8 cellular contexts compared by ENCODE assay signal in the genomic region with DNA sequence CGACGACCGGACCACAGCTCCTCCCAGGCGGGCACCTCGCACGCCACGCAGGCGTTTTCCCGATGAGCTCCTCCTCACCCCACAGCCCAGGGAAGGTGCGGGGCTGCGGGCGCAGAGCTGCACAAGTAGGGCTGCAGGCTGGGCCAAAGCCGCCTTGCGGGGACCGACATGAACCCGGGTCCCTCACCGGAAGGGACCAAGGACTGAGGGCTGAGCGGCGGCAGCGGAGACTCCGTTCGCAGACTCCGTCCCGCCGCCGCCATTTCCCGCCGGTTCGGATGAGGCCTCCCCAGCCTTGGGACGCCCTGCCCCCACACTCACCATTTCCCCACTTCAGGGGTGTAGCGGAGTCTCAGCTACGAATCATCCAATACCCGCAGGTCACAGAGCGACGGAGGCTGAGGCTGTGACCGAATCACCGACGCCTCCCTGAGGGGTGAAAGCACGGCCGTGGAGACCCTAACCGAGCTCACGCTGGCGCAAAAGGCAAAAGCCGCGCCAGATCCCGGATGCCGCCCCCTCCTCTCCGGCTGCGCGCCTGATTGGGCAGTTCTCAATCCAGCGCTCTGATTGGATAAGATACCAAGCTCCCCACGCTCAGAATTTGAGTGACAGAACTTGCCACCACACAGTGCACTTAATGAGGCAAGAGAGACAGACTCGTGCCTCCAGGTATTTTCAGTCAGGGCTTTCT. TPM values are rescaled to one million over a fixed set of nuclear protein-coding genes. Genes with fewer than 3 reads are reported as not detected.
DNase-seq lines count a peak whose midpoint lies in the region; ATAC-seq and TF ChIP-seq lines count a peak whose summit lies in the region.

A gene (minus strand): TSS at position 488 of the 694 bp plus-strand sequence. CDS start 164 bp downstream, at position 324.

- no peak for TF ChIP-seq POLR2A in Peyer's patch (IDR thresholded peaks at IDR 0.05)

- H3K9me3 ChIP-seq in HUES64 (ENCODE audit: insufficient read depth, low read depth, low read length) (peaks cover 8% of the 10 kb centered on the region; the same call in 1 of the 2 replicates), subcutaneous abdominal adipose tissue (ENCODE audit: control insufficient read depth in 5 of 5, low read length in 5 of 5) (peaks cover 7 to 39% (median 30%) of the 10 kb centered on the region in 5 donors), Peyer's patch (peaks cover 0 to 24% (median 9%) of the 10 kb centered on the region in 4 donors)

- no peaks in the 10 kb centered on the region for H3K4me1 ChIP-seq in HUES64 (ENCODE audit: insufficient read depth, low read length)
- H3K4me1 ChIP-seq in subcutaneous abdominal adipose tissue (ENCODE audit: control insufficient read depth in 5 of 5, insufficient read depth in 5 of 5, low read length in 5 of 5) = peaks cover 0 to 3% (median 0%) of the 10 kb centered on the region in 5 donors
- no peaks in the 10 kb centered on the region for H3K4me1 ChIP-seq in Peyer's patch

- H3K4me3 ChIP-seq in HUES64 (ENCODE audit: low read length) = peak within 1 kb of the TSS; percentile 88
- peak within 1 kb of the TSS; percentile 74 for H3K4me3 ChIP-seq in choroid plexus epithelial cell (ENCODE audit: low read depth, low read length)
- H3K4me3 ChIP-seq in subcutaneous abdominal adipose tissue (ENCODE audit: low read depth in 1 of 5, low read length in 5 of 5) = peak within 1 kb of the TSS in 4 of 5 donors; percentile 50 to 60 (median 53)
- H3K4me3 ChIP-seq in Peyer's patch = peak within 1 kb of the TSS in 2 of 4 donors; percentile 12 to 43

- H3K27me3 ChIP-seq in HUES64 (ENCODE audit: insufficient read depth, low read length) (no peaks in the 10 kb centered on the region), subcutaneous abdominal adipose tissue (ENCODE audit: control insufficient read depth in 5 of 5, insufficient read depth in 4 of 5, low read length in 5 of 5) (peaks cover 0 to 13% (median 7%) of the 10 kb centered on the region in 5 donors), Peyer's patch (no peaks in the 10 kb centered on the region)

- H3K9ac ChIP-seq in HUES64 (ENCODE audit: low read depth, low read length) (peak within 1 kb of the TSS; percentile 96), subcutaneous abdominal adipose tissue (ENCODE audit: low read length in 5 of 5) (no peak within 1 kb of the TSS)

- H3K27ac ChIP-seq in HUES64 (ENCODE audit: low read depth, low read length) (peak within 1 kb of the TSS; percentile 70), subcutaneous abdominal adipose tissue (ENCODE audit: low read depth, low read length) (no peak within 1 kb of the TSS), Peyer's patch (no peak within 1 kb of the TSS)

- ATAC-seq in left lobe of liver (peak; percentile 48), HG03342 (IDR thresholded peaks at IDR 0.05; ENCODE audit: unreplicated experiment) (no peak)

- TF ChIP-seq CTCF in choroid plexus epithelial cell (conservative IDR thresholded peaks at IDR 0.05; ENCODE audit: low read depth, low read length) = no peak
- TF ChIP-seq CTCF in Peyer's patch (IDR thresholded peaks at IDR 0.05) = no peak

- DNase-seq in choroid plexus epithelial cell (ENCODE audit: low read depth) (peak; percentile 94), left lobe of liver (ENCODE audit: low spot score) (no peak), Peyer's patch (no peak), NCI-H2171 treated with DMSO at 0.1 percent for 48 hours (lab: John Stamatoyannopoulos, UW) (no peak), NCI-H526 (lab: John Stamatoyannopoulos, UW) (no peak)

- 61% methylated on average over 53 of the region's 53 CpGs for WGBS in HUES64

- H3K36me3 ChIP-seq in HUES64 (ENCODE audit: insufficient read depth, low read length) = peaks cover 8% of the 10 kb centered on the region
- no peaks in the 10 kb centered on the region for H3K36me3 ChIP-seq in subcutaneous abdominal adipose tissue (ENCODE audit: control insufficient read depth in 5 of 5, insufficient read depth in 5 of 5, low read length in 5 of 5)
- no peaks in the 10 kb centered on the region for H3K36me3 ChIP-seq in Peyer's patch

RNA-seq across cellular contexts. Expression of the gene that starts here (rescaled TPM):
- polyA plus RNA-seq in HUES64 (2013, experiment 1 of 2) = 3.7 TPM
- polyA plus RNA-seq in HUES64 (2013, experiment 2 of 2) = 4.5 TPM
- total RNA-seq in left lobe of liver = not detected
- not detected for total RNA-seq in Peyer's patch

Comparison
In these comparisons a context has a peak if more than half of its experiments do, and no peak if none do; other contexts are left out.
1. Peak in ATAC-seq in left lobe of liver; RNA of the gene not detected or under 1 TPM.